ENCODE assay signal across 8 cellular contexts in genomic region chr16:30096105-30096861, GRCh38. TPM values are rescaled to one million over a fixed set of nuclear protein-coding genes. Genes with fewer than 3 reads are reported as not detected.
A peak's percentile ranks its signal among the peaks of the same experiment; 100 is the strongest.
DNase-seq lines count a peak whose midpoint lies in the region; ATAC-seq lines count a peak whose summit lies in the region.

TSS of gene YPEL3 (minus strand) at chr16:30096213. CDS start at chr16:30095482, 731 bp downstream.

- H3K4me3 Mint-ChIP-seq in activated CD8-positive, alpha-beta memory T cell treated with anti-CD3 and anti-CD28 coated beads, Interleukin-2, amount 10 ng/mL, durations not matched to agents 7 days and 5 days = peak within 1 kb of the TSS; percentile 76

- H3K27ac ChIP-seq in effector memory CD4-positive, alpha-beta T cell (ENCODE audit: insufficient read depth, low read length, poor library complexity, severe bottlenecking) = peak within 1 kb of the TSS; percentile 82

- DNase-seq in NCI-H82 (lab: John Stamatoyannopoulos, UW) (peak; percentile 93), lung microvascular endothelial cell (ENCODE audit: low read depth in 2 of 2) (peak; percentile 94 to 95), SKM-1 (lab: John Stamatoyannopoulos, UW; ENCODE audit: unreplicated experiment) (no peak)
- DNase-seq in activated CD8-positive, alpha-beta memory T cell treated with anti-CD3 and anti-CD28 coated beads, Interleukin-2, amount 10 ng/mL, durations not matched to agents 7 days and 5 days = peak; percentile 93
- DNase-seq in effector memory CD4-positive, alpha-beta T cell = peak; percentile 81 to 85 (median 83)
- peak; percentile 76 to 86 (median 79) for DNase-seq in stimulated activated CD4-positive, alpha-beta T cell treated with anti-CD3 and anti-CD28 coated beads, TNF-alpha, amount 100 ng/mL, for 24 hours (ENCODE audit: low read depth in 3 of 3)

- H3K9me3 Mint-ChIP-seq in activated CD8-positive, alpha-beta memory T cell treated with anti-CD3 and anti-CD28 coated beads, Interleukin-2, amount 10 ng/mL, durations not matched to agents 7 days and 5 days (ENCODE audit: low read depth) = peaks cover 15% of the 10 kb centered on the region

- ATAC-seq in GM18502 (IDR thresholded peaks at IDR 0.05; ENCODE audit: poor library complexity, unreplicated experiment) (peak; percentile 46), HG03175 (IDR thresholded peaks at IDR 0.05; ENCODE audit: unreplicated experiment) (peak; percentile 54)
- ATAC-seq in activated CD8-positive, alpha-beta memory T cell treated with anti-CD3 and anti-CD28 coated beads, Interleukin-2, amount 10 ng/mL, durations not matched to agents 7 days and 5 days = peak; percentile 63

- H3K4me3 ChIP-seq in effector memory CD4-positive, alpha-beta T cell (ENCODE audit: insufficient read depth, low read depth, low read length, poor library complexity, severe bottlenecking) = peak within 1 kb of the TSS; percentile 74

- peak within 1 kb of the TSS; percentile 86 for H3K27ac Mint-ChIP-seq in activated CD8-positive, alpha-beta memory T cell treated with anti-CD3 and anti-CD28 coated beads, Interleukin-2, amount 10 ng/mL, durations not matched to agents 7 days and 5 days

- peaks cover 36% of the 10 kb centered on the region for H3K36me3 Mint-ChIP-seq in activated CD8-positive, alpha-beta memory T cell treated with anti-CD3 and anti-CD28 coated beads, Interleukin-2, amount 10 ng/mL, durations not matched to agents 7 days and 5 days

- H3K4me1 Mint-ChIP-seq in activated CD8-positive, alpha-beta memory T cell treated with anti-CD3 and anti-CD28 coated beads, Interleukin-2, amount 10 ng/mL, durations not matched to agents 7 days and 5 days = peaks cover 45% of the 10 kb centered on the region

- no peaks in the 10 kb centered on the region for H3K27me3 Mint-ChIP-seq in activated CD8-positive, alpha-beta memory T cell treated with anti-CD3 and anti-CD28 coated beads, Interleukin-2, amount 10 ng/mL, durations not matched to agents 7 days and 5 days

- peaks cover 8% of the 10 kb centered on the region for H3K36me3 ChIP-seq in effector memory CD4-positive, alpha-beta T cell (ENCODE audit: control insufficient read depth, insufficient read depth, low read length)

- CTCF ChIA-PET in activated CD8-positive, alpha-beta memory T cell treated with anti-CD3 and anti-CD28 coated beads, Interleukin-2, amount 10 ng/mL, durations not matched to agents 7 days and 5 days (lab: Charles Lee) = interaction anchor here (2.3 kb wide), 1 partner anchor 47 kb away, joined by 8 read pairs; no protein-coding TSS in a partner anchor

- no peaks in the 10 kb centered on the region for H3K27me3 ChIP-seq in effector memory CD4-positive, alpha-beta T cell (replicated peaks; ENCODE audit: control insufficient read depth, insufficient read depth, low read length, poor library complexity, severe bottlenecking)

- peaks cover 20% of the 10 kb centered on the region for H3K9me3 ChIP-seq in effector memory CD4-positive, alpha-beta T cell (ENCODE audit: control insufficient read depth, low read length)

- H3K4me1 ChIP-seq in effector memory CD4-positive, alpha-beta T cell (ENCODE audit: control insufficient read depth, insufficient read depth, low read length, poor library complexity, severe bottlenecking) = peaks cover 30% of the 10 kb centered on the region

RNA-seq across cellular contexts. Expression of gene YPEL3, which starts in this region (rescaled TPM):
- total RNA-seq in activated CD8-positive, alpha-beta memory T cell treated with anti-CD3 and anti-CD28 coated beads, Interleukin-2, amount 10 ng/mL, durations not matched to agents 7 days and 5 days = 10 to 100 TPM; 47.2 to 47.8 TPM
- 14.4 and 29.4 TPM in 2 replicates for total RNA-seq in lung microvascular endothelial cell
